ENCODE assay signal across 8 cellular contexts in genomic region chrX:101485212-101486064, GRCh38. TPM values are rescaled to one million over a fixed set of nuclear protein-coding genes. Genes with fewer than 3 reads are reported as not detected.
A peak's percentile ranks its signal among the peaks of the same experiment; 100 is the strongest.
DNase-seq lines count a peak whose midpoint lies in the region; ATAC-seq and TF ChIP-seq lines count a peak whose summit lies in the region.

ARMCX4 (plus strand) TSS chrX:101485456; CDS start chrX:101488590, 3,134 bp downstream.

- no peak for TF ChIP-seq EP300 in neural cell (conservative IDR thresholded peaks at IDR 0.05; ENCODE audit: poor library complexity, severe bottlenecking)

- H3K9me3 Mint-ChIP-seq in activated T-helper 17 cell treated with anti-CD3 and anti-CD28 coated beads, Interleukin-2, amount 50 U/mL, for 72 hours = no peaks in the 10 kb centered on the region

- H3K4me3 Mint-ChIP-seq in activated T-helper 17 cell treated with anti-CD3 and anti-CD28 coated beads, Interleukin-2, amount 50 U/mL, for 72 hours = peak within 1 kb of the TSS; percentile 86

- TF ChIP-seq RAD21 in neural cell (conservative IDR thresholded peaks at IDR 0.05) = no peak

- H3K27ac ChIP-seq in neural cell (ENCODE audit: low read length) (peak within 1 kb of the TSS; percentile 59), substantia nigra (ENCODE audit: low read depth, low read length, poor library complexity, severe bottlenecking) (no peak within 1 kb of the TSS)

- H3F3A ChIP-seq in neural cell (ENCODE audit: insufficient read depth, low read length, poor library complexity, severe bottlenecking) = no peaks in the 10 kb centered on the region

- H3K4me1 Mint-ChIP-seq in activated T-helper 17 cell treated with anti-CD3 and anti-CD28 coated beads, Interleukin-2, amount 50 U/mL, for 72 hours = no peaks in the 10 kb centered on the region

- peak within 1 kb of the TSS; percentile 71 for H3K9ac ChIP-seq in neural cell (ENCODE audit: low read length)

- peak; percentile 57 for DNase-seq in NCI-H446 treated with DMSO at 0.1 percent for 48 hours (lab: John Stamatoyannopoulos, UW)
- peak; percentile 28 for DNase-seq in fibroblast of the conjunctiva (ENCODE audit: low read depth)
- peak; percentile 2 to 86 (median 50) for DNase-seq in substantia nigra (lab: John Stamatoyannopoulos, UW)

- peak within 1 kb of the TSS; percentile 41 for H3K27ac Mint-ChIP-seq in activated T-helper 17 cell treated with anti-CD3 and anti-CD28 coated beads, Interleukin-2, amount 50 U/mL, for 72 hours

- no peaks in the 10 kb centered on the region for H3K36me3 ChIP-seq in neural cell (ENCODE audit: insufficient read depth, low read length)

- H3K4me3 ChIP-seq in neural cell (ENCODE audit: low read length) = peak within 1 kb of the TSS; percentile 69

- peak within 1 kb of the TSS; percentile 51 for H3K4me2 ChIP-seq in neural cell (ENCODE audit: low read length)

- no peaks in the 10 kb centered on the region for H3K9me2 ChIP-seq in neural cell (ENCODE audit: insufficient read depth, low read length)

- H4K20me1 ChIP-seq in neural cell (ENCODE audit: insufficient read depth) = no peaks in the 10 kb centered on the region

- H3K27me3 Mint-ChIP-seq in activated T-helper 17 cell treated with anti-CD3 and anti-CD28 coated beads, Interleukin-2, amount 50 U/mL, for 72 hours = no peaks in the 10 kb centered on the region

- H3K36me3 Mint-ChIP-seq in activated T-helper 17 cell treated with anti-CD3 and anti-CD28 coated beads, Interleukin-2, amount 50 U/mL, for 72 hours (ENCODE audit: low read depth) = peaks cover 6% of the 10 kb centered on the region

- peak within 1 kb of the TSS; percentile 60 for H2AFZ ChIP-seq in neural cell (ENCODE audit: low read depth, low read length)

- TF ChIP-seq CTCF in neural cell (IDR thresholded peaks at IDR 0.05; ENCODE audit: poor library complexity, severe bottlenecking) = no peak

- no peaks in the 10 kb centered on the region for H3K9me3 ChIP-seq in neural cell (ENCODE audit: low read length)

- no peaks in the 10 kb centered on the region for H3K79me2 ChIP-seq in neural cell (replicated peaks; ENCODE audit: insufficient read depth, low read length)

- no peaks in the 10 kb centered on the region for H3K27me3 ChIP-seq in neural cell (ENCODE audit: insufficient read depth, low read depth, low read length)

- ATAC-seq in GM21390 (IDR thresholded peaks at IDR 0.05; ENCODE audit: unreplicated experiment) (peak; percentile 72), GM19395 (IDR thresholded peaks at IDR 0.05; ENCODE audit: unreplicated experiment) (no peak), HG03139 (IDR thresholded peaks at IDR 0.05; ENCODE audit: unreplicated experiment) (no peak)
- peak; percentile 92 for ATAC-seq in activated T-helper 17 cell treated with anti-CD3 and anti-CD28 coated beads, Interleukin-2, amount 50 U/mL, for 72 hours (replicated peaks)

TF ChIP-seq in neural cell, 6 proteins besides CTCF, POLR2A, EP300 and RAD21:
- TF ChIP-seq SMC3 (conservative IDR thresholded peaks at IDR 0.05; ENCODE audit: poor library complexity) = no peak
- peak; percentile 60 for TF ChIP-seq TAF1 (IDR thresholded peaks at IDR 0.05; ENCODE audit: low read depth)
- TF ChIP-seq POLR2AphosphoS5 (IDR thresholded peaks at IDR 0.05) = peak; percentile 85

RNA-seq across cellular contexts. Expression of gene ARMCX4, which starts in this region (rescaled TPM):
- 10 to 100 TPM in 1 of 2 donors, 1 to 10 TPM in 1; 4.9 to 11.3 TPM for total RNA-seq in activated T-helper 17 cell treated with anti-CD3 and anti-CD28 coated beads, Interleukin-2, amount 50 U/mL, for 72 hours
- polyA plus RNA-seq in neural cell = 29.2 and 32.2 TPM in 2 replicates
- 13.9 and 17.6 TPM in 2 replicates for polyA minus RNA-seq in neural cell

Comparison
In these comparisons a context has a peak if more than half of its experiments do, and no peak if none do; other contexts are left out.
1. ATAC-seq: peak in GM21390 (single experiment) and activated T-helper 17 cell treated with anti-CD3 and anti-CD28 coated beads, Interleukin-2, amount 50 U/mL, for 72 hours (single experiment); none in GM19395 (single experiment) and HG03139 (single experiment).
2. Peak in every context shown above with its lines, with median percentiles within 50 percentile points of each other: DNase-seq.